ENCODE assay signal across 17 cellular contexts in genomic region chr13:86052141-86052540, GRCh38.
A peak's percentile ranks its signal among the peaks of the same experiment; 100 is the strongest.
DNase-seq lines count a peak whose midpoint lies in the region; ATAC-seq and TF ChIP-seq lines count a peak whose summit lies in the region.
"Had no signal": no experiment of that assay in that cellular context is flagged by ENCODE, and none has a peak within 500 bp of the region (broad histone marks: within the 10 kb centered on the region; RNA-seq: fewer than 3 reads in every experiment).

No MANE protein-coding gene starts in this region.

- H3K4me3 Mint-ChIP-seq in Calu3 (ENCODE audit: low read depth, unreplicated experiment), result no peak overlapping the region
- H3K4me3 Mint-ChIP-seq: CD14-positive monocyte; CD4-positive, alpha-beta T cell; CD8-positive, alpha-beta memory T cell had no signal

- no TSS peak for BruUV-seq in Calu3 (replicated peaks; lab: Mats Ljungman, UMichigan)

- TF ChIP-seq CTCF in Calu3 (IDR thresholded peaks at IDR 0.05; ENCODE audit: unreplicated experiment), result no peak
- TF ChIP-seq CTCF in GM10266 (IDR thresholded peaks at IDR 0.05; ENCODE audit: control insufficient read depth, insufficient read depth, low read depth, missing control alignments), result no peak

- CTCF ChIA-PET in Calu3 (lab: Charles Lee), result no interaction called here

- intact Hi-C loops in Calu3 (cut with micrococcal nuclease; ENCODE audit: unreplicated experiment), result no loop called here

- no peak for ATAC-seq in HG02981 (IDR thresholded peaks at IDR 0.05; ENCODE audit: unreplicated experiment)

- H3K36me3 Mint-ChIP-seq in Calu3 (ENCODE audit: insufficient read depth, unreplicated experiment), result no peaks in the 10 kb centered on the region
- H3K36me3 Mint-ChIP-seq: CD14-positive monocyte; CD8-positive, alpha-beta memory T cell had no signal

- no peaks in the 10 kb centered on the region for H3K27me3 Mint-ChIP-seq in Calu3 (ENCODE audit: unreplicated experiment)
- H3K27me3 Mint-ChIP-seq: CD4-positive, alpha-beta T cell; CD8-positive, alpha-beta memory T cell had no signal

- peaks cover 7% of the 10 kb centered on the region for H3K9me3 Mint-ChIP-seq in Calu3 (ENCODE audit: low read depth, unreplicated experiment)

- in situ Hi-C loops in ACHN (cut with HindIII; ENCODE audit: low pct_ligation_motif_present, low pct_unique_long_range_greater_than_20kb, low sequenced_read_pairs), result no loop called here

- peaks cover 22% of the 10 kb centered on the region for H3K4me1 Mint-ChIP-seq in Calu3 (ENCODE audit: low read depth, unreplicated experiment)
- H3K4me1 Mint-ChIP-seq: CD14-positive monocyte; CD8-positive, alpha-beta memory T cell had no signal

- peak overlapping the region; percentile 36 for H3K27ac Mint-ChIP-seq in Calu3 (ENCODE audit: unreplicated experiment)
- H3K27ac Mint-ChIP-seq: CD14-positive monocyte; CD4-positive, alpha-beta T cell; CD8-positive, alpha-beta memory T cell had no signal

- DNase-seq in ACHN, result peak; percentile 54
- DNase-seq in Calu3, result no peak
- peak; percentile 0 for DNase-seq in kidney glomerular epithelial cell (lab: John Stamatoyannopoulos, UW)
- peak; percentile 64 for DNase-seq in renal cortical epithelial cell (ENCODE audit: low read depth)
- DNase-seq in GM10266 (ENCODE audit: extremely low spot score), result no peak
- no peak for DNase-seq in D341Med (ENCODE audit: low spot score)
- DNase-seq: AML-193; BE2C; CD4-positive, alpha-beta T cell; CD8-positive, alpha-beta memory T cell; DMS79 treated with DMSO at 0.1 percent for 48 hours; GF-D8; GM23248; H7; HCEC 1CT had no signal

Comparison
In these comparisons a context has a peak if more than half of its experiments do, and no peak if none do; other contexts are left out.
1. DNase-seq: peak in ACHN (single experiment), kidney glomerular epithelial cell (single experiment) and renal cortical epithelial cell (single experiment); none in Calu3 (single experiment), GM10266 (single experiment) and D341Med (single experiment).